In genomic region chr11:132186699-132187098, GRCh38 we compare ENCODE assay signal across 15 cellular contexts.
A peak's percentile ranks its signal among the peaks of the same experiment; 100 is the strongest.
DNase-seq lines count a peak whose midpoint lies in the region; ATAC-seq, FAIRE-seq and TF ChIP-seq lines count a peak whose summit lies in the region.
"Had no signal": no experiment of that assay in that cellular context is flagged by ENCODE, and none has a peak within 500 bp of the region (broad histone marks: within the 10 kb centered on the region; RNA-seq: fewer than 3 reads in every experiment).

No MANE protein-coding gene starts in this region.

- H3K18ac ChIP-seq in H1 (ENCODE audit: extremely low read depth, low read length) = no peak overlapping the region

- no peak overlapping the region for H4K5ac ChIP-seq in H1 (ENCODE audit: insufficient read length, low read depth, low read length)

- POLR2A ChIA-PET in H1 (lab: Charles Lee; ENCODE audit: partially characterized antibody) = interaction anchor here (0.7 kb wide), 1 partner anchor 150 kb away, joined by 3 read pairs; no protein-coding TSS in a partner anchor

- DNase-seq in DMS 273 (lab: John Stamatoyannopoulos, UW; ENCODE audit: unreplicated experiment) = peak; percentile 0
- no peak for DNase-seq in DMS 273 treated with DMSO at 0.1 percent for 48 hours (lab: John Stamatoyannopoulos, UW)
- peak; percentile 28 for DNase-seq in NCI-H69 (lab: John Stamatoyannopoulos, UW)
- peak in 1 of 2 experiments; percentile 79 for DNase-seq in H1 (ENCODE audit: low read depth in 1 of 2, low spot score in 2 of 2)
- DNase-seq in osteocyte (ENCODE audit: extremely low spot score, unreplicated experiment) = no peak
- no peak for DNase-seq in NCI-H524 (lab: John Stamatoyannopoulos, UW)
- DNase-seq: 8988T; activated naive CD4-positive, alpha-beta T cell treated with anti-CD3 and anti-CD28 coated beads, Interleukin-2, amount 50 U/mL, for 16 hours; cortex of kidney; naive B cell; RPMI8226; tibial artery had no signal

- TF ChIP-seq CTCF in H1 (IDR thresholded peaks at IDR 0.05; ENCODE audit: control extremely low read depth in 1 of 3, insufficient read depth in 1 of 3, low read depth in 1 of 3, low read length in 3 of 3) (peak; percentile 58 to 75 (median 62)), osteocyte (IDR thresholded peaks at IDR 0.05) (peak; percentile 29)

- no peak overlapping the region for H2BK5ac ChIP-seq in H1 (ENCODE audit: low read depth, low read length)

- no peak overlapping the region for H3K56ac ChIP-seq in H1 (replicated peaks; ENCODE audit: insufficient read length, low read depth, low read length)

- H2BK120ac ChIP-seq in H1 (replicated peaks; ENCODE audit: low read depth, low read length) = no peak overlapping the region

- no peak overlapping the region for H3K9ac ChIP-seq in H1 (replicated peaks in 1 of 4; ENCODE audit: extremely low read depth in 1 of 4, low read depth in 3 of 4, low read length in 3 of 4)

- no peak overlapping the region for H2BK12ac ChIP-seq in H1 (ENCODE audit: low read depth, low read length)

- H3K36me3 ChIP-seq in H1 (ENCODE audit: control insufficient read depth in 2 of 4, insufficient read depth in 4 of 4, low read length in 3 of 4) = no peaks in the 10 kb centered on the region
- H3K36me3 ChIP-seq: tibial artery had no signal

- no peak overlapping the region for H2BK20ac ChIP-seq in H1 (ENCODE audit: low read length)

- H3K4me3 ChIP-seq in H1 (ENCODE audit: extremely low read depth in 1 of 4, insufficient read depth in 2 of 4, low read depth in 3 of 4, low read length in 4 of 4) = no peak overlapping the region
- H3K4me3 ChIP-seq: skin epidermis, tibial artery had no signal

- peak; percentile 42 to 56 for TF ChIP-seq RAD21 in H1 (IDR thresholded peaks at IDR 0.05 in 1 of 2, conservative IDR thresholded peaks at IDR 0.05 in 1 of 2; ENCODE audit: low read depth in 2 of 2, low read length in 2 of 2)

- H2BK15ac ChIP-seq in H1 (ENCODE audit: low read length) = no peak overlapping the region

- H4K91ac ChIP-seq in H1 (replicated peaks; ENCODE audit: insufficient read length, low read length) = no peak overlapping the region

- H4K20me1 ChIP-seq in H1 (replicated peaks in 1 of 2; ENCODE audit: control insufficient read depth in 1 of 2, insufficient read depth in 2 of 2, low read length in 2 of 2) = no peaks in the 10 kb centered on the region

- H3K14ac ChIP-seq in H1 (ENCODE audit: insufficient read length) = no peak overlapping the region

- no peaks in the 10 kb centered on the region for H3K79me2 ChIP-seq in H1 (ENCODE audit: control insufficient read depth in 1 of 2, insufficient read depth in 2 of 2, low read length in 2 of 2)

- no peak overlapping the region for H3K27ac ChIP-seq in H1 (ENCODE audit: low read depth, low read length)
- H3K27ac ChIP-seq: skin epidermis, tibial artery had no signal

- 69% methylated on average over 6 of the region's 6 CpGs; no CpG with 5 or more reads in 1 of the 2 experiments for WGBS in H1 (ENCODE audit: extremely low coverage in 1 of 2, insufficient coverage in 1 of 2, insufficient read length in 1 of 2, insufficient replicate concordance in 2 of 2, low coverage in 1 of 2, low lambda C conversion rate in 2 of 2, missing lambda C conversion rate in 1 of 2), 2 experiments

- H3K9me3 ChIP-seq in H1 (ENCODE audit: insufficient read depth in 2 of 2, low read depth in 1 of 2, low read length in 1 of 2) = no peaks in the 10 kb centered on the region
- H3K9me3 ChIP-seq: tibial artery had no signal

- no peak for TF ChIP-seq EP300 in H1 (IDR thresholded peaks at IDR 0.05; ENCODE audit: borderline replicate concordance in 1 of 2, low read depth in 2 of 2, low read length in 2 of 2)

- H3K4ac ChIP-seq in H1 (replicated peaks; ENCODE audit: insufficient read length, low read depth, low read length) = no peak overlapping the region

- H4K8ac ChIP-seq in H1 (ENCODE audit: extremely low read depth, insufficient read depth, low read length) = no peak overlapping the region

- no peak for TF ChIP-seq POLR2A in H1 (IDR thresholded peaks at IDR 0.05; ENCODE audit: control extremely low read depth in 1 of 2, low read depth in 2 of 2, low read length in 2 of 2)

- FAIRE-seq in H1 (lab: Jason Lieb, UNC) = no peak

- H3K36me3 Mint-ChIP-seq in osteocyte (ENCODE audit: unreplicated experiment) = peaks cover 2% of the 10 kb centered on the region
- H3K36me3 Mint-ChIP-seq: naive B cell had no signal

- no peaks in the 10 kb centered on the region for H3K27me3 ChIP-seq in H1 (replicated peaks in 1 of 4; ENCODE audit: control insufficient read depth in 3 of 4, extremely low read depth in 1 of 4, insufficient read depth in 3 of 4, low read length in 3 of 4)
- H3K27me3 ChIP-seq: tibial artery had no signal

- CTCF ChIA-PET in H1 (lab: Charles Lee; ENCODE audit: partially characterized antibody) = interaction anchor here (0.6 to 5.8 kb wide), 24 partner anchors 8 to 740 kb away, joined by 3 to 41 read pairs (median 4); no protein-coding TSS in a partner anchor

- H3K4me1 Mint-ChIP-seq in osteocyte (ENCODE audit: unreplicated experiment) = no peaks in the 10 kb centered on the region
- H3K4me1 Mint-ChIP-seq: naive B cell had no signal

- H3K23me2 ChIP-seq in H1 (ENCODE audit: low read depth, low read length) = no peaks in the 10 kb centered on the region

- H3K4me3 Mint-ChIP-seq in osteocyte (ENCODE audit: unreplicated experiment) = no peak overlapping the region
- H3K4me3 Mint-ChIP-seq: naive B cell had no signal

- H3K27ac Mint-ChIP-seq in osteocyte (ENCODE audit: unreplicated experiment) = no peak overlapping the region

- no peak overlapping the region for H2AK5ac ChIP-seq in H1 (ENCODE audit: low read depth, low read length)

- no peak overlapping the region for H3K23ac ChIP-seq in H1 (ENCODE audit: insufficient read length)

- no peak overlapping the region for H3K4me2 ChIP-seq in H1 (ENCODE audit: insufficient read depth in 1 of 2, low read depth in 2 of 2, low read length in 2 of 2)

- no peaks in the 10 kb centered on the region for H3K79me1 ChIP-seq in H1 (ENCODE audit: low read depth, low read length)

- ATAC-seq in HG03432 (IDR thresholded peaks at IDR 0.05; ENCODE audit: unreplicated experiment) (no peak), HG02852 (IDR thresholded peaks at IDR 0.05; ENCODE audit: unreplicated experiment) (no peak)

- H3K4me1 ChIP-seq in H1 (replicated peaks in 1 of 4; ENCODE audit: control insufficient read depth in 3 of 4, insufficient read depth in 4 of 4, low read length in 3 of 4) = no peaks in the 10 kb centered on the region; a peak in 1 of 7 replicates
- H3K4me1 ChIP-seq: tibial artery had no signal

- no peaks in the 10 kb centered on the region for H3K9me3 Mint-ChIP-seq in osteocyte (ENCODE audit: unreplicated experiment)

- H3K27me3 Mint-ChIP-seq in osteocyte (ENCODE audit: unreplicated experiment) = no peaks in the 10 kb centered on the region
- H3K27me3 Mint-ChIP-seq: naive B cell had no signal

- H2AFZ ChIP-seq in H1 (ENCODE audit: low read length) = no peak overlapping the region

TF ChIP-seq in H1, 55 proteins besides CTCF, POLR2A, EP300 and RAD21:
- TF ChIP-seq CBX8 (IDR thresholded peaks at IDR 0.05; ENCODE audit: borderline replicate concordance, low read depth, low read length) (no peak), GABPA (IDR thresholded peaks at IDR 0.05; ENCODE audit: borderline replicate concordance, insufficient read depth, low read length) (no peak), SP1 (IDR thresholded peaks at IDR 0.05; ENCODE audit: low read depth, low read length) (no peak), JUN (IDR thresholded peaks at IDR 0.05; ENCODE audit: low read depth, low read length) (no peak), YY1 (IDR thresholded peaks at IDR 0.05; ENCODE audit: low read depth, low read length) (no peak)
TF ChIP-seq in H1: peak in this region for 0.

Comparison
In these comparisons a context has a peak if more than half of its experiments do, and no peak if none do; other contexts are left out.
1. DNase-seq: peak in DMS 273 (single experiment) and NCI-H69 (single experiment); none in DMS 273 treated with DMSO at 0.1 percent for 48 hours (single experiment), osteocyte (single experiment) and NCI-H524 (0 of 2).